Comparison of ENCODE assay signal across 34 cellular contexts in genomic region chr16:88545781-88546180, GRCh38.
"Had no signal": no experiment of that assay in that cellular context is flagged by ENCODE, and none has a peak within 500 bp of the region (broad histone marks: within the 10 kb centered on the region; RNA-seq: fewer than 3 reads in every experiment).

No MANE protein-coding gene starts in this region.

- DNase-seq: activated B cell treated with CpG ODN at 0.5 μM for 24 hours; activated CD4-positive, alpha-beta memory T cell treated with anti-CD3 and anti-CD28 coated beads, Interleukin-2, amount 10 ng/mL, durations not matched to agents 7 days and 5 days; activated CD4-positive, alpha-beta T cell treated with anti-CD3 and anti-CD28 coated beads for 1 hour; activated CD4-positive, alpha-beta T cell treated with anti-CD3 and anti-CD28 coated beads for 36 hours; activated CD4-positive, alpha-beta T cell treated with anti-CD3 and anti-CD28 coated beads for 48 hours; activated CD4-positive, alpha-beta T cell treated with anti-CD3 and anti-CD28 coated beads, Interleukin-2, amount 10 ng/mL, durations not matched to agents 7 days and 5 days; activated CD4-positive, alpha-beta T cell treated with anti-CD3 and anti-CD28 coated beads, Interleukin-2, amount 50 U/mL, for 48 hours; activated CD8-positive, alpha-beta memory T cell treated with anti-CD3 and anti-CD28 coated beads for 24 hours; activated CD8-positive, alpha-beta memory T cell treated with anti-CD3 and anti-CD28 coated beads, Interleukin-2, amount 10 ng/mL, durations not matched to agents 7 days and 5 days; activated CD8-positive, alpha-beta memory T cell treated with anti-CD3 and anti-CD28 coated beads, Interleukin-2, amount 50 U/mL, for 48 hours; activated CD8-positive, alpha-beta T cell treated with anti-CD3 and anti-CD28 coated beads, Interleukin-2, amount 10 ng/mL, durations not matched to agents 7 days and 5 days; activated effector memory CD4-positive, alpha-beta T cell treated with Interleukin-2 at 50 U/mL for 16 hours; activated gamma-delta T cell; activated naive CD4-positive, alpha-beta T cell treated with anti-CD3 and anti-CD28 coated beads, Interleukin-2, amount 10 ng/mL, durations not matched to agents 7 days and 5 days; activated naive CD4-positive, alpha-beta T cell treated with Interleukin-2 at 50 U/mL for 16 hours; activated naive CD8-positive, alpha-beta T cell treated with anti-CD3 and anti-CD28 coated beads, Interleukin-2, amount 10 ng/mL, durations not matched to agents 7 days and 5 days; activated naive CD8-positive, alpha-beta T cell treated with anti-CD3 and anti-CD28 coated beads, Interleukin-2, amount 50 U/mL, for 24 hours; activated T-cell treated with anti-CD3 and anti-CD28 coated beads, Interleukin-2, amount 50 U/mL, for 24 hours; activated T-cell treated with anti-CD3 and anti-CD28 coated beads, Interleukin-2, amount 50 U/mL, for 48 hours; amygdala; anterior cingulate cortex; caudate nucleus; T-helper 1 cell; T-helper 2 cell; T-helper 9 cell had no signal

- H3K27ac ChIP-seq: ascending aorta, cardiac muscle cell, VCaP had no signal

- H3K27me3 Mint-ChIP-seq: activated CD4-positive, alpha-beta memory T cell treated with anti-CD3 and anti-CD28 coated beads, Interleukin-2, amount 10 ng/mL, durations not matched to agents 7 days and 5 days; activated naive CD4-positive, alpha-beta T cell treated with anti-CD3 and anti-CD28 coated beads, Interleukin-2, amount 50 U/mL, for 24 hours had no signal

- ATAC-seq: activated CD4-positive, alpha-beta T cell treated with anti-CD3 and anti-CD28 coated beads for 36 hours; activated CD8-positive, alpha-beta memory T cell treated with anti-CD3 and anti-CD28 coated beads, Interleukin-2, amount 10 ng/mL, durations not matched to agents 7 days and 5 days; activated CD8-positive, alpha-beta T cell treated with anti-CD3 and anti-CD28 coated beads, Interleukin-2, amount 10 ng/mL, durations not matched to agents 7 days and 5 days; activated naive CD8-positive, alpha-beta T cell treated with anti-CD3 and anti-CD28 coated beads, Interleukin-2, amount 50 U/mL, for 24 hours had no signal

- H3K4me1 ChIP-seq: ascending aorta had no signal

- H3K36me3 ChIP-seq: ascending aorta, cardiac muscle cell had no signal

- H3K27me3 ChIP-seq: ascending aorta had no signal

- H3K4me3 Mint-ChIP-seq: activated B cell treated with CpG ODN at 0.5 μM for 24 hours; activated CD4-positive, alpha-beta memory T cell treated with anti-CD3 and anti-CD28 coated beads, Interleukin-2, amount 10 ng/mL, durations not matched to agents 7 days and 5 days; activated CD4-positive, alpha-beta T cell treated with anti-CD3 and anti-CD28 coated beads for 36 hours; activated CD4-positive, alpha-beta T cell treated with anti-CD3 and anti-CD28 coated beads, Interleukin-2, amount 10 ng/mL, durations not matched to agents 7 days and 5 days; activated CD8-positive, alpha-beta memory T cell treated with anti-CD3 and anti-CD28 coated beads, Interleukin-2, amount 10 ng/mL, durations not matched to agents 7 days and 5 days; activated CD8-positive, alpha-beta T cell treated with anti-CD3 and anti-CD28 coated beads, Interleukin-2, amount 10 ng/mL, durations not matched to agents 7 days and 5 days; activated naive CD4-positive, alpha-beta T cell treated with anti-CD3 and anti-CD28 coated beads, Interleukin-2, amount 10 ng/mL, durations not matched to agents 7 days and 5 days; activated naive CD4-positive, alpha-beta T cell treated with anti-CD3 and anti-CD28 coated beads, Interleukin-2, amount 50 U/mL, for 24 hours; activated naive CD8-positive, alpha-beta T cell; activated naive CD8-positive, alpha-beta T cell treated with anti-CD3 and anti-CD28 coated beads, Interleukin-2, amount 10 ng/mL, durations not matched to agents 7 days and 5 days; activated naive CD8-positive, alpha-beta T cell treated with anti-CD3 and anti-CD28 coated beads, Interleukin-2, amount 50 U/mL, for 24 hours; activated T-cell treated with anti-CD3 and anti-CD28 coated beads, Interleukin-2, amount 50 U/mL, for 24 hours; brain; T-helper 1 cell treated with Interleukin-12 subunit alpha and Interleukin-12 subunit beta and Interleukin-4 antibody, amounts not matched to agents 30 μg/mL and 1 μg/mL, for 36 hours; T-helper 2 cell treated with Interferon-gamma antibody and Interleukin-4, amounts not matched to agents 5 μg/mL and 100 μg/mL, for 36 hours had no signal

- H3K27ac Mint-ChIP-seq: activated B cell treated with CpG ODN at 0.5 μM for 24 hours; activated CD4-positive, alpha-beta memory T cell treated with anti-CD3 and anti-CD28 coated beads, Interleukin-2, amount 10 ng/mL, durations not matched to agents 7 days and 5 days; activated CD4-positive, alpha-beta T cell treated with anti-CD3 and anti-CD28 coated beads for 36 hours; activated CD4-positive, alpha-beta T cell treated with anti-CD3 and anti-CD28 coated beads, Interleukin-2, amount 10 ng/mL, durations not matched to agents 7 days and 5 days; activated CD8-positive, alpha-beta memory T cell treated with anti-CD3 and anti-CD28 coated beads, Interleukin-2, amount 10 ng/mL, durations not matched to agents 7 days and 5 days; activated naive CD4-positive, alpha-beta T cell treated with anti-CD3 and anti-CD28 coated beads, Interleukin-2, amount 10 ng/mL, durations not matched to agents 7 days and 5 days; activated naive CD4-positive, alpha-beta T cell treated with anti-CD3 and anti-CD28 coated beads, Interleukin-2, amount 50 U/mL, for 24 hours; activated naive CD8-positive, alpha-beta T cell; activated naive CD8-positive, alpha-beta T cell treated with anti-CD3 and anti-CD28 coated beads, Interleukin-2, amount 10 ng/mL, durations not matched to agents 7 days and 5 days; activated naive CD8-positive, alpha-beta T cell treated with anti-CD3 and anti-CD28 coated beads, Interleukin-2, amount 50 U/mL, for 24 hours; activated T-cell treated with anti-CD3 and anti-CD28 coated beads, Interleukin-2, amount 50 U/mL, for 24 hours; activated T-helper 2 cell treated with anti-CD3 and anti-CD28 coated beads, Interferon-gamma antibody, Interleukin-2, Interleukin-4, amounts not matched to agents 10 μg/mL and 5 μg/mL and 100 μg/mL, durations not matched to agents 14 hours and 24 hours and 36 hours; brain; T-helper 1 cell treated with Interleukin-12 subunit alpha and Interleukin-12 subunit beta and Interleukin-4 antibody, amounts not matched to agents 30 μg/mL and 1 μg/mL, for 36 hours; T-helper 2 cell treated with Interferon-gamma antibody and Interleukin-4, amounts not matched to agents 5 μg/mL and 100 μg/mL, for 36 hours had no signal

- H3K4me3 ChIP-seq: ascending aorta, cardiac muscle cell had no signal
